ENCODE assay signal across 1 cellular context in genomic region chr11:114218508-114218907, GRCh38.
TF ChIP-seq lines count a peak whose summit lies in the region.

No MANE protein-coding gene starts in this region.

TF ChIP-seq in endothelial cell of umbilical vein, 7 proteins besides CTCF, POLR2A, EP300 and RAD21 (continued from another document):
- TF ChIP-seq FOS (IDR thresholded peaks at IDR 0.05; ENCODE audit: borderline replicate concordance, insufficient read depth, low read length): no peak
- no peak for TF ChIP-seq EZH2 (IDR thresholded peaks at IDR 0.05; ENCODE audit: borderline replicate concordance, low read depth, low read length, severe bottlenecking)
- no peak for TF ChIP-seq GATA2 (IDR thresholded peaks at IDR 0.05; ENCODE audit: insufficient read depth, insufficient read length, low read depth, low read length)
- TF ChIP-seq POLR2AphosphoS5 (IDR thresholded peaks at IDR 0.05; ENCODE audit: insufficient read depth, low read depth, low read length): no peak
- TF ChIP-seq MAX (IDR thresholded peaks at IDR 0.05; ENCODE audit: insufficient read depth, insufficient read length): no peak
